In genomic region chr4:78776729-78777555, GRCh38 we compare ENCODE assay signal across 8 cellular contexts. TPM values are rescaled to one million over a fixed set of nuclear protein-coding genes. Genes with fewer than 3 reads are reported as not detected.
DNase-seq lines count a peak whose midpoint lies in the region; ATAC-seq and TF ChIP-seq lines count a peak whose summit lies in the region.

No MANE protein-coding gene starts in this region.

- H3K4me3 Mint-ChIP-seq in activated naive CD8-positive, alpha-beta T cell treated with anti-CD3 and anti-CD28 coated beads, Interleukin-2, amount 10 ng/mL, durations not matched to agents 7 days and 5 days = no peak overlapping the region

- H3K27me3 Mint-ChIP-seq in activated naive CD8-positive, alpha-beta T cell treated with anti-CD3 and anti-CD28 coated beads, Interleukin-2, amount 10 ng/mL, durations not matched to agents 7 days and 5 days = no peaks in the 10 kb centered on the region

- ATAC-seq in GM19455 (IDR thresholded peaks at IDR 0.05; ENCODE audit: unreplicated experiment) (peak; percentile 33), aorta (ENCODE audit: low FRiP score) (no peak)
- peak; percentile 31 for ATAC-seq in activated naive CD8-positive, alpha-beta T cell treated with anti-CD3 and anti-CD28 coated beads, Interleukin-2, amount 10 ng/mL, durations not matched to agents 7 days and 5 days (ENCODE audit: low read depth)

- H3K4me1 Mint-ChIP-seq in activated naive CD8-positive, alpha-beta T cell treated with anti-CD3 and anti-CD28 coated beads, Interleukin-2, amount 10 ng/mL, durations not matched to agents 7 days and 5 days = peaks cover 8% of the 10 kb centered on the region

- peak overlapping the region; percentile 78 for H3K9ac ChIP-seq in SK-N-MC (ENCODE audit: insufficient read length)

- H3K27ac ChIP-seq in SK-N-MC = no peak overlapping the region
- peak overlapping the region; percentile 99 for H3K27ac ChIP-seq in left ventricle myocardium inferior (replicated peaks)
- H3K27ac ChIP-seq in aorta (ENCODE audit: low read depth in 1 of 2, low read length in 2 of 2) = peak overlapping the region in 1 of 2 donors; percentile 20

- DNase-seq in COLO668 (lab: John Stamatoyannopoulos, UW; ENCODE audit: unreplicated experiment) = peak; percentile 64
- peak; percentile 61 for DNase-seq in HK-2 (ENCODE audit: unreplicated experiment)
- DNase-seq in SK-N-MC (ENCODE audit: low read depth, low spot score) = no peak
- peak; percentile 61 for DNase-seq in activated naive CD8-positive, alpha-beta T cell treated with anti-CD3 and anti-CD28 coated beads, Interleukin-2, amount 10 ng/mL, durations not matched to agents 7 days and 5 days
- DNase-seq in left ventricle myocardium inferior = peak; percentile 18
- peak; percentile 23 for DNase-seq in putamen (ENCODE audit: low spot score)
- DNase-seq in aorta = peak in 1 of 2 donors; percentile 60

- no peaks in the 10 kb centered on the region for H3K27me3 ChIP-seq in left ventricle myocardium inferior (ENCODE audit: low read depth)
- H3K27me3 ChIP-seq in aorta (ENCODE audit: control insufficient read depth in 1 of 2, insufficient read depth in 2 of 2, low read length in 1 of 2) = no peaks in the 10 kb centered on the region

- H3K4me3 ChIP-seq in SK-N-MC (peak overlapping the region; percentile 96), left ventricle myocardium inferior (peak overlapping the region; percentile 90), aorta (ENCODE audit: low read length in 2 of 2) (peak overlapping the region; percentile 95 to 97)

- WGBS in aorta, 2 donors = 5% methylated on average over 28 of the region's 28 CpGs

- POLR2A ChIA-PET in activated naive CD8-positive, alpha-beta T cell treated with anti-CD3 and anti-CD28 coated beads, Interleukin-2, amount 10 ng/mL, durations not matched to agents 7 days and 5 days (lab: Charles Lee) = interaction anchor here (0.5 to 1.6 kb wide), 16 partner anchors 11 to 1702 kb away, joined by 3 to 17 read pairs (median 4); partner anchors contain the start of genes CCNI, MRPL1 and PAQR3

- H3K4me1 ChIP-seq in left ventricle myocardium inferior (peaks cover 67% of the 10 kb centered on the region), aorta (ENCODE audit: control insufficient read depth in 1 of 2, insufficient read depth in 2 of 2, low read length in 2 of 2) (peaks cover 0 to 2% of the 10 kb centered on the region in 2 donors)

- H3K36me3 ChIP-seq in SK-N-MC (ENCODE audit: insufficient read depth, low read length) = no peaks in the 10 kb centered on the region
- H3K36me3 ChIP-seq in left ventricle myocardium inferior = no peaks in the 10 kb centered on the region
- no peaks in the 10 kb centered on the region for H3K36me3 ChIP-seq in aorta (ENCODE audit: control insufficient read depth in 1 of 2, insufficient read depth in 2 of 2, low read length in 1 of 2)

- peaks cover 1% of the 10 kb centered on the region for H3K36me3 Mint-ChIP-seq in activated naive CD8-positive, alpha-beta T cell treated with anti-CD3 and anti-CD28 coated beads, Interleukin-2, amount 10 ng/mL, durations not matched to agents 7 days and 5 days

- H3K27ac Mint-ChIP-seq in activated naive CD8-positive, alpha-beta T cell treated with anti-CD3 and anti-CD28 coated beads, Interleukin-2, amount 10 ng/mL, durations not matched to agents 7 days and 5 days = peak overlapping the region; percentile 90

- intact Hi-C loops in left ventricle myocardium inferior (cut with micrococcal nuclease) (loop anchor here (10.0 kb wide), 1 partner anchor 132 kb away; no protein-coding TSS in a partner anchor), aorta (cut with DNase I) (loop anchor here (5.0 to 10.0 kb wide), 3 partner anchors 130 to 162 kb away; no protein-coding TSS in a partner anchor)

- H3K9me3 ChIP-seq in SK-N-MC (ENCODE audit: low read depth, low read length) (no peaks in the 10 kb centered on the region), left ventricle myocardium inferior (replicated peaks) (no peaks in the 10 kb centered on the region), aorta (ENCODE audit: control insufficient read depth, low read length) (no peaks in the 10 kb centered on the region)

- H3K9me3 Mint-ChIP-seq in activated naive CD8-positive, alpha-beta T cell treated with anti-CD3 and anti-CD28 coated beads, Interleukin-2, amount 10 ng/mL, durations not matched to agents 7 days and 5 days = no peaks in the 10 kb centered on the region

- no peak for TF ChIP-seq CTCF in left ventricle myocardium inferior (IDR thresholded peaks at IDR 0.05; ENCODE audit: borderline replicate concordance)

RNA-seq across cellular contexts. Expression of gene BMP2K, which starts 0.8 kb away (rescaled TPM):
- total RNA-seq in activated naive CD8-positive, alpha-beta T cell treated with anti-CD3 and anti-CD28 coated beads, Interleukin-2, amount 10 ng/mL, durations not matched to agents 7 days and 5 days = 10 to 100 TPM; 22.6 to 25.1 TPM
- total RNA-seq in left ventricle myocardium inferior (16.2 TPM), aorta (10 to 100 TPM; 34.4 to 75.4 TPM)
- 10 to 100 TPM in 1 of 2 donors, 1 to 10 TPM in 1; 7.1 to 12.5 TPM for polyA plus RNA-seq in aorta
